29 cellular contexts compared by ENCODE assay signal in genomic region chr18:52227536-52227935, GRCh38.
"Had no signal": no experiment of that assay in that cellular context is flagged by ENCODE, and none has a peak within 500 bp of the region (broad histone marks: within the 10 kb centered on the region; RNA-seq: fewer than 3 reads in every experiment).

No MANE protein-coding gene starts in this region.

- ATAC-seq: activated CD8-positive, alpha-beta T cell treated with anti-CD3 and anti-CD28 coated beads for 36 hours; activated naive CD8-positive, alpha-beta T cell treated with anti-CD3 and anti-CD28 coated beads, Interleukin-2, amount 50 U/mL, for 24 hours; activated T-cell treated with anti-CD3 and anti-CD28 coated beads, Interleukin-2, amount 50 U/mL, for 4 hours; activated T-cell treated with anti-CD3 and anti-CD28 coated beads, Interleukin-2, amount 50 U/mL, for 72 hours; activated T-helper 17 cell treated with anti-CD3 and anti-CD28 coated beads, Interleukin-2, amount 50 U/mL, for 72 hours had no signal

- DNase-seq: activated B cell treated with CpG ODN at 0.5 μM for 24 hours; activated CD4-positive, alpha-beta memory T cell treated with anti-CD3 and anti-CD28 coated beads for 36 hours; activated CD4-positive, alpha-beta T cell treated with anti-CD3 and anti-CD28 coated beads for 4 hours; activated CD4-positive, alpha-beta T cell treated with anti-CD3 and anti-CD28 coated beads, Interleukin-2, amount 10 ng/mL, durations not matched to agents 24 days and 14 days; activated CD4-positive, alpha-beta T cell treated with anti-CD3 and anti-CD28 coated beads, Interleukin-2, amount 50 U/mL, for 1 hour; activated CD4-positive, alpha-beta T cell treated with anti-CD3 and anti-CD28 coated beads, Interleukin-2, amount 50 U/mL, for 4 hours; activated CD4-positive, CD25-positive, alpha-beta regulatory T cell treated with anti-CD3 and anti-CD28 coated beads, Interleukin-2, amount 50 U/mL, for 72 hours; activated CD8-positive, alpha-beta memory T cell treated with anti-CD3 and anti-CD28 coated beads, Interleukin-2, amount 50 U/mL, for 4 hours; activated CD8-positive, alpha-beta T cell treated with anti-CD3 and anti-CD28 coated beads for 36 hours; activated effector memory CD4-positive, alpha-beta T cell treated with anti-CD3 and anti-CD28 coated beads, Interleukin-2, amount 50 U/mL, for 16 hours; activated naive CD4-positive, alpha-beta T cell treated with anti-CD3 and anti-CD28 coated beads, Interleukin-2, amount 10 ng/mL, durations not matched to agents 7 days and 5 days; activated naive CD4-positive, alpha-beta T cell treated with Interleukin-2 at 50 U/mL for 16 hours; activated naive CD8-positive, alpha-beta T cell treated with anti-CD3 and anti-CD28 coated beads, Interleukin-2, amount 10 ng/mL, durations not matched to agents 7 days and 5 days; activated naive CD8-positive, alpha-beta T cell treated with anti-CD3 and anti-CD28 coated beads, Interleukin-2, amount 50 U/mL, for 24 hours; activated T-cell treated with anti-CD3 and anti-CD28 coated beads for 4 hours; activated T-cell treated with anti-CD3 and anti-CD28 coated beads, Interleukin-2, amount 50 U/mL, for 1 hour; activated T-cell treated with anti-CD3 and anti-CD28 coated beads, Interleukin-2, amount 50 U/mL, for 4 hours; activated T-cell treated with anti-CD3 and anti-CD28 coated beads, Interleukin-2, amount 50 U/mL, for 72 hours; amygdala; anterior cingulate cortex; caudate nucleus; cerebellar nuclear complex; T-helper 1 cell; T-helper 2 cell; T-helper 9 cell had no signal

- H3K27me3 ChIP-seq: ascending aorta, cardiac muscle cell had no signal

- H3K36me3 ChIP-seq: ascending aorta, cardiac muscle cell had no signal

- H3K4me3 ChIP-seq: ascending aorta, cardiac muscle cell had no signal

- H3K4me1 ChIP-seq: ascending aorta had no signal

- H3K9me3 ChIP-seq: ascending aorta had no signal

- H3K27ac ChIP-seq: ascending aorta, cardiac muscle cell, VCaP had no signal
